16 cellular contexts compared by ENCODE assay signal in genomic region chr10:110576220-110576619, GRCh38. TPM values are rescaled to one million over a fixed set of nuclear protein-coding genes. Genes with fewer than 3 reads are reported as not detected.
A peak's percentile ranks its signal among the peaks of the same experiment; 100 is the strongest.
DNase-seq lines count a peak whose midpoint lies in the region; ATAC-seq and TF ChIP-seq lines count a peak whose summit lies in the region.
"Had no signal": no experiment of that assay in that cellular context is flagged by ENCODE, and none has a peak within 500 bp of the region (broad histone marks: within the 10 kb centered on the region; RNA-seq: fewer than 3 reads in every experiment).

No MANE protein-coding gene starts in this region.

- no peak overlapping the region for H3K27ac ChIP-seq in mesenchymal stem cell (ENCODE audit: low read length, poor library complexity, severe bottlenecking)
- H3K27ac ChIP-seq: left lung, tibial artery had no signal

- peaks cover 55% of the 10 kb centered on the region for H3K79me2 ChIP-seq in Loucy (ENCODE audit: insufficient read depth, low read length)

- H3K4me3 ChIP-seq in Loucy (ENCODE audit: low read length, poor library complexity, severe bottlenecking), result no peak overlapping the region
- no peak overlapping the region for H3K4me3 ChIP-seq in cardiac fibroblast (replicated peaks in 1 of 2; ENCODE audit: low read depth in 2 of 2, low read length in 2 of 2)
- H3K4me3 ChIP-seq in mesenchymal stem cell (ENCODE audit: insufficient read depth in 1 of 2, low read depth in 1 of 2, low read length in 2 of 2), result no peak overlapping the region
- H3K4me3 ChIP-seq: heart right ventricle, left lung, smooth muscle cell, tibial artery had no signal

- no peak overlapping the region for H3K14ac ChIP-seq in mesenchymal stem cell (ENCODE audit: low read length in 2 of 2)

- H3K4me1 ChIP-seq in Loucy (ENCODE audit: insufficient read depth, low read length, poor library complexity, severe bottlenecking) (peaks cover 21% of the 10 kb centered on the region), mesenchymal stem cell (ENCODE audit: control insufficient read depth, insufficient read depth, low read depth, low read length) (no peaks in the 10 kb centered on the region)

- H2BK12ac ChIP-seq in mesenchymal stem cell (ENCODE audit: low read length in 2 of 2), result no peak overlapping the region

- H4K8ac ChIP-seq in mesenchymal stem cell (ENCODE audit: low read length), result no peak overlapping the region

- no peak overlapping the region for H2AK5ac ChIP-seq in mesenchymal stem cell (ENCODE audit: low read length, severe bottlenecking)

- H3F3A ChIP-seq in Loucy (ENCODE audit: low read depth), result no peaks in the 10 kb centered on the region

- no peak overlapping the region for H3K4ac ChIP-seq in mesenchymal stem cell (ENCODE audit: low read depth in 1 of 2, low read length in 2 of 2)

- no peak for ATAC-seq in sciatic nerve
- ATAC-seq: heart right ventricle, left lung had no signal

- WGBS in mesenchymal stem cell, result 81% methylated on average over 4 of the region's 5 CpGs

- DNase-seq in ELR (ENCODE audit: low read depth) (peak; percentile 92), cardiac fibroblast (ENCODE audit: low read depth in 2 of 2) (peak; percentile 85 to 93), mesenchymal stem cell (peak; percentile 7), NCI-H1092 (lab: John Stamatoyannopoulos, UW) (no peak), sciatic nerve (ENCODE audit: low spot score) (no peak), NK-92 (lab: John Stamatoyannopoulos, UW; ENCODE audit: unreplicated experiment) (no peak)
- DNase-seq: activated CD4-positive, alpha-beta T cell treated with anti-CD3 and anti-CD28 coated beads, Interleukin-2, amount 10 ng/mL, durations not matched to agents 24 days and 14 days; activated naive CD4-positive, alpha-beta T cell treated with anti-CD3 and anti-CD28 coated beads, Interleukin-2, amount 50 U/mL, for 16 hours; Caco-2; heart right ventricle; left lung; NCI-H2171; nephron progenitor cell; tibial artery had no signal

- H3K9me2 ChIP-seq in Loucy (replicated peaks; ENCODE audit: low read depth, low read length), result no peaks in the 10 kb centered on the region

- H3K23ac ChIP-seq in mesenchymal stem cell (ENCODE audit: low read length in 2 of 2), result no peak overlapping the region

- H2BK15ac ChIP-seq in mesenchymal stem cell (ENCODE audit: low read depth, poor library complexity, severe bottlenecking), result no peak overlapping the region

- H2AFZ ChIP-seq in Loucy (ENCODE audit: low read length), result no peak overlapping the region
- no peak overlapping the region for H2AFZ ChIP-seq in mesenchymal stem cell (ENCODE audit: low read depth, low read length)

- no peak overlapping the region for H3K18ac ChIP-seq in mesenchymal stem cell (ENCODE audit: low read depth in 1 of 2, low read length in 2 of 2)

- H3K9ac ChIP-seq in Loucy (ENCODE audit: low read depth, low read length, poor library complexity, severe bottlenecking) (no peak overlapping the region), mesenchymal stem cell (ENCODE audit: low read length) (peak overlapping the region; percentile 54)

- no peak overlapping the region for H4K91ac ChIP-seq in mesenchymal stem cell (ENCODE audit: low read length)

- no peak overlapping the region for H2BK120ac ChIP-seq in mesenchymal stem cell (ENCODE audit: low read depth, low read length)

- H3K36me3 ChIP-seq in Loucy (ENCODE audit: insufficient read depth, low read length) (peaks cover 67% of the 10 kb centered on the region), mesenchymal stem cell (ENCODE audit: control insufficient read depth in 1 of 2, insufficient read depth in 2 of 2, low read depth in 1 of 2, low read length in 2 of 2) (peaks cover 9 to 53% of the 10 kb centered on the region in 2 experiments)

- peaks cover 15% of the 10 kb centered on the region for H3K79me1 ChIP-seq in mesenchymal stem cell (replicated peaks; ENCODE audit: low read length, poor library complexity, severe bottlenecking)

- intact Hi-C loops in sciatic nerve (cut with DNase I), result no loop called here

- TF ChIP-seq CTCF in Loucy (conservative IDR thresholded peaks at IDR 0.05; ENCODE audit: low read length) (no peak), cardiac fibroblast (IDR thresholded peaks at IDR 0.05; ENCODE audit: low read depth, low read length) (no peak)

- no peaks in the 10 kb centered on the region for H3K27me3 ChIP-seq in Loucy (ENCODE audit: insufficient read depth, low read length, poor library complexity, severe bottlenecking)
- H3K27me3 ChIP-seq in mesenchymal stem cell (ENCODE audit: control insufficient read depth in 1 of 2, insufficient read depth in 1 of 2, low read length in 2 of 2), result no peaks in the 10 kb centered on the region
- H3K27me3 ChIP-seq: heart right ventricle, left lung, tibial artery had no signal

- H3K9me3 ChIP-seq in Loucy (ENCODE audit: insufficient read depth, low read depth, low read length), result no peaks in the 10 kb centered on the region
- no peaks in the 10 kb centered on the region for H3K9me3 ChIP-seq in mesenchymal stem cell (ENCODE audit: control insufficient read depth, low read length)
- H3K9me3 ChIP-seq: Caco-2, heart right ventricle, left lung, tibial artery had no signal

- H3K4me2 ChIP-seq in Loucy (ENCODE audit: low read depth, low read length, poor library complexity, severe bottlenecking), result peak overlapping the region; percentile 7
- no peak overlapping the region for H3K4me2 ChIP-seq in mesenchymal stem cell (ENCODE audit: low read length, poor library complexity, severe bottlenecking)
- H3K4me2 ChIP-seq: smooth muscle cell had no signal

- H4K20me1 ChIP-seq in Loucy (ENCODE audit: insufficient read depth, low read length, poor library complexity, severe bottlenecking), result peaks cover 50% of the 10 kb centered on the region

- H2BK5ac ChIP-seq in mesenchymal stem cell (ENCODE audit: low read depth, low read length, poor library complexity, severe bottlenecking), result no peak overlapping the region

RNA-seq across cellular contexts. Expression of gene SMC3, which starts 8.7 kb away (rescaled TPM):
- polyA plus RNA-seq in mesenchymal stem cell (2013, experiment 1 of 2), result 19.1 TPM
- polyA plus RNA-seq in mesenchymal stem cell (2013, experiment 2 of 2), result 19.0 TPM
- 48.6 TPM for total RNA-seq in sciatic nerve

Comparison
In these comparisons a context has a peak if more than half of its experiments do, and no peak if none do; other contexts are left out.
1. DNase-seq: peak in ELR (single experiment), cardiac fibroblast (2 of 2) and mesenchymal stem cell (single experiment); none in NCI-H1092 (single experiment), sciatic nerve (single experiment) and NK-92 (single experiment).